9 cellular contexts compared by ENCODE assay signal in genomic region chr7:124276005-124276606, GRCh38.
DNase-seq lines count a peak whose midpoint lies in the region; ATAC-seq lines count a peak whose summit lies in the region.
"Had no signal": no experiment of that assay in that cellular context is flagged by ENCODE, and none has a peak within 500 bp of the region (broad histone marks: within the 10 kb centered on the region; RNA-seq: fewer than 3 reads in every experiment).

No MANE protein-coding gene starts in this region.

- ATAC-seq in GM19455 (IDR thresholded peaks at IDR 0.05; ENCODE audit: unreplicated experiment) (peak; percentile 99), HG03354 (IDR thresholded peaks at IDR 0.05; ENCODE audit: poor library complexity, severe bottlenecking, unreplicated experiment) (peak; percentile 95)

- DNase-seq in ELF-1 (ENCODE audit: low read depth, low spot score) (peak; percentile 39), RKO (ENCODE audit: low spot score) (peak; percentile 81), iPS-NIHi7 (ENCODE audit: extremely low spot score) (peak; percentile 63), GM03348 (ENCODE audit: low spot score) (no peak), hepatic stellate cell (ENCODE audit: low spot score) (no peak), T-helper 1 cell (no peak)
- DNase-seq: naive B cell had no signal

Comparison
In these comparisons a context has a peak if more than half of its experiments do, and no peak if none do; other contexts are left out.
1. DNase-seq: peak in ELF-1 (single experiment), RKO (single experiment) and iPS-NIHi7 (single experiment); none in GM03348 (single experiment), hepatic stellate cell (single experiment) and T-helper 1 cell (0 of 5).